Comparison of ENCODE assay signal across 10 cellular contexts in the genomic region with DNA sequence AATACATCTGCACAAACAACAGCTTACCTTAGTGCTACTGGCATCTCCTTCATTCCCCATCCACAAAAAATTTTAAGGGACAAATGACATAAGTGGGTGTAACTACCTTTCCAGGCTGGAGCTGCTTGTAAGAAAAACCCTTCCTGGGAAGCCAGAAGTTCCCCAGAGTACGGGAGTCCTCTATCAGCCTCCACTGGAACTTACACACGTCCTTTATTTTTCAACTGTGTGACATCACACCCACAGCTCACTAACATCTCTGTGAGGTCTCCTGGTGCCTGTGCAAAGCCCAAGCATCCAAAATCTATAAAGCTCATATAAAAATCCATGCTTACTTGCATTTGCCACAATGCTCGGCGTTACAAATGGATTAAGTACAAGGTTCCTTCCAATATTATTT. TPM values are rescaled to one million over a fixed set of nuclear protein-coding genes. Genes with fewer than 3 reads are reported as not detected.
A peak's percentile ranks its signal among the peaks of the same experiment; 100 is the strongest.
DNase-seq lines count a peak whose midpoint lies in the region; ATAC-seq and TF ChIP-seq lines count a peak whose summit lies in the region.
"Had no signal": no experiment of that assay in that cellular context is flagged by ENCODE, and none has a peak within 500 bp of the region (broad histone marks: within the 10 kb centered on the region; RNA-seq: fewer than 3 reads in every experiment).

No MANE protein-coding gene starts in this region.

- peak overlapping the region; percentile 4; the same call in 1 of the 2 replicates for H3K9ac ChIP-seq in Karpas-422 (ENCODE audit: low read length)
- no peak overlapping the region for H3K9ac ChIP-seq in mammary epithelial cell (ENCODE audit: insufficient read depth, low read length)

- DNase-seq in Karpas-422 (no peak), mammary epithelial cell (no peak), nephron progenitor cell (no peak), SW480 (ENCODE audit: low spot score) (no peak), mesenteric fat pad (ENCODE audit: low spot score) (no peak)
- DNase-seq: gastrocnemius medialis, testis had no signal

- dilution Hi-C loops in mammary epithelial cell (cut with HindIII; ENCODE audit: low sequenced_read_pairs) = no loop called here

- no peak for TF ChIP-seq CTCF in C4-2B (conservative IDR thresholded peaks at IDR 0.05)
- TF ChIP-seq CTCF in mammary epithelial cell (conservative IDR thresholded peaks at IDR 0.05 in 1 of 2, IDR thresholded peaks at IDR 0.05 in 1 of 2; ENCODE audit: extremely low read depth in 1 of 2, insufficient read depth in 1 of 2, low read depth in 1 of 2, low read length in 2 of 2) = no peak
- no peak for TF ChIP-seq CTCF in nephron progenitor cell (IDR thresholded peaks at IDR 0.05)

- CTCF ChIA-PET in mammary epithelial cell (lab: Charles Lee; ENCODE audit: low non-redundant PET) = no interaction called here

- intact Hi-C loops in mammary epithelial cell (cut with micrococcal nuclease) = no loop called here

- ATAC-seq in HG02938 (IDR thresholded peaks at IDR 0.05; ENCODE audit: unreplicated experiment) (no peak), GM19328 (IDR thresholded peaks at IDR 0.05; ENCODE audit: unreplicated experiment) (no peak)

- H3K79me2 ChIP-seq in Karpas-422 (ENCODE audit: low read length) (peaks cover 11% of the 10 kb centered on the region; the same call in 1 of the 2 replicates), mammary epithelial cell (ENCODE audit: insufficient read depth, low read length) (peaks cover 4% of the 10 kb centered on the region)

- no peaks in the 10 kb centered on the region for H3K36me3 ChIP-seq in Karpas-422 (ENCODE audit: insufficient read depth, low read length)
- H3K36me3 ChIP-seq in mammary epithelial cell (ENCODE audit: insufficient read depth, low read length) = no peaks in the 10 kb centered on the region
- H3K36me3 ChIP-seq: gastrocnemius medialis had no signal

- in situ Hi-C loops in mammary epithelial cell (cut with MboI; ENCODE audit: low sequenced_read_pairs in 2 of 2) = no loop called here

- peak overlapping the region; percentile 46 for H3K4me2 ChIP-seq in Karpas-422 (ENCODE audit: low read depth, low read length, poor library complexity, severe bottlenecking)
- H3K4me2 ChIP-seq in mammary epithelial cell (ENCODE audit: insufficient read depth, low read depth, low read length) = peak overlapping the region; percentile 48

- H3K9me3 ChIP-seq in Karpas-422 (ENCODE audit: low read length) (no peaks in the 10 kb centered on the region), mammary epithelial cell (replicated peaks; ENCODE audit: insufficient read depth, low read length) (no peaks in the 10 kb centered on the region)
- H3K9me3 ChIP-seq: gastrocnemius medialis, testis had no signal

- no peaks in the 10 kb centered on the region for H3K9me2 ChIP-seq in Karpas-422 (replicated peaks; ENCODE audit: insufficient read depth, low read length)

- peaks cover 4% of the 10 kb centered on the region for H3K9me3 Mint-ChIP-seq in nephron progenitor cell

- H2AFZ ChIP-seq in Karpas-422 (ENCODE audit: low read length) = no peak overlapping the region
- H2AFZ ChIP-seq in mammary epithelial cell (ENCODE audit: low read depth, low read length) = no peak overlapping the region

- H3K4me1 Mint-ChIP-seq in nephron progenitor cell = peaks cover 27% of the 10 kb centered on the region

- H3K4me1 ChIP-seq in Karpas-422 (ENCODE audit: low read length) = peaks cover 91% of the 10 kb centered on the region
- peaks cover 18% of the 10 kb centered on the region for H3K4me1 ChIP-seq in mammary epithelial cell (ENCODE audit: insufficient read depth, low read length)
- H3K4me1 ChIP-seq: testis had no signal

- no peak overlapping the region for H3K4me3 ChIP-seq in Karpas-422 (ENCODE audit: low read length)
- no peak overlapping the region for H3K4me3 ChIP-seq in mammary epithelial cell (replicated peaks in 1 of 3; ENCODE audit: insufficient read depth in 1 of 3, low read depth in 2 of 3, low read length in 3 of 3)
- H3K4me3 ChIP-seq: testis had no signal

- H3K27ac ChIP-seq in C4-2B (peak overlapping the region; percentile 75; the same call in 1 of the 2 replicates), Karpas-422 (ENCODE audit: low read length) (peak overlapping the region; percentile 14; the same call in 1 of the 2 replicates), mammary epithelial cell (ENCODE audit: insufficient read depth, low read depth, low read length) (peak overlapping the region; percentile 41)
- H3K27ac ChIP-seq: testis had no signal

- 88% methylated on average over 4 of the region's 4 CpGs for WGBS in mammary epithelial cell (ENCODE audit: low coverage, missing lambda C conversion rate)

- BruUV-seq in mammary epithelial cell (replicated peaks; lab: Mats Ljungman, UMichigan) = no TSS peak

- no peak overlapping the region for H3K27ac Mint-ChIP-seq in nephron progenitor cell

- H3K27me3 ChIP-seq in Karpas-422 (ENCODE audit: low read length) = no peaks in the 10 kb centered on the region
- H3K27me3 ChIP-seq in mammary epithelial cell (ENCODE audit: insufficient read depth, low read length) = no peaks in the 10 kb centered on the region
- H3K27me3 ChIP-seq: gastrocnemius medialis, testis had no signal

- H3K27me3 Mint-ChIP-seq in nephron progenitor cell (ENCODE audit: low read depth, poor library complexity) = no peaks in the 10 kb centered on the region

- H3K36me3 Mint-ChIP-seq in nephron progenitor cell (ENCODE audit: low read depth) = no peaks in the 10 kb centered on the region

- no peaks in the 10 kb centered on the region for H4K20me1 ChIP-seq in Karpas-422 (ENCODE audit: insufficient read depth, low read depth, low read length)
- no peaks in the 10 kb centered on the region for H4K20me1 ChIP-seq in mammary epithelial cell (ENCODE audit: insufficient read depth, low read length)

- H3K4me3 Mint-ChIP-seq in nephron progenitor cell = peak overlapping the region; percentile 2

RNA-seq across cellular contexts. Expression of a gene that starts 27.6 kb away (rescaled TPM):
- 52.4 and 75.4 TPM in 2 replicates for total RNA-seq in Karpas-422 (2014; rRNA removed; shearing (Covaris generic); ENCODE audit: low replicate concordance)
- 10 to 100 TPM; 11.7 to 15.3 TPM for total RNA-seq in mammary epithelial cell
- 10.4 TPM for polyA plus RNA-seq in mammary epithelial cell
- polyA minus RNA-seq in mammary epithelial cell = 82.8 TPM
- total RNA-seq in mesenteric fat pad = 25.2 TPM

Comparison
In these comparisons a context has a peak if more than half of its experiments do, and no peak if none do; other contexts are left out.
1. H3K27ac ChIP-seq: peak in every context shown above with its lines; median percentile 75 in C4-2B; 41 in mammary epithelial cell; 14 in Karpas-422.